ENCODE assay signal across 25 cellular contexts in the genomic region with DNA sequence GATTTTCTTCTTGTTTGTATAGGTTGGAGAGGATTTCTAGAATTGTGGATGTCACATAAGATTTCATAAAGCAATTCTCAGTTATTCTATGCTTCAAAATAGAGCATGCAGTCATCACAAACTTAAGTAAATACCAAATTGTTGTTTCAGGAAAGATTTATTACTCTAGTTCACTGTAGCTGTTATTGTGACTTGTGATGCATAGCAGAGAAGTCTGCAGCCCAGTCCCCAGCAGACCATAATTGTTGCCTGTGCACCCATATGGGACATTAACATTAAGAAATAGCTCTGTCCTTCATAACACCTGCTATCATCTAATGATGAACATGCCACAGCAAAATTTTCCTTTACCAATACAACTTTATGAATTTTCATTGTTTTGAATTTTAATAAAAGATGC.
"Had no signal": no experiment of that assay in that cellular context is flagged by ENCODE, and none has a peak within 500 bp of the region (broad histone marks: within the 10 kb centered on the region; RNA-seq: fewer than 3 reads in every experiment).

No MANE protein-coding gene starts in this region.

- H3K36me3 ChIP-seq: cardiac muscle cell, WERI-Rb-1 had no signal

- H3K4me1 Mint-ChIP-seq: activated CD4-positive, alpha-beta T cell treated with anti-CD3 and anti-CD28 coated beads, Interleukin-2, amount 10 ng/mL, durations not matched to agents 7 days and 5 days; activated CD8-positive, alpha-beta memory T cell treated with anti-CD3 and anti-CD28 coated beads, Interleukin-2, amount 10 ng/mL, durations not matched to agents 7 days and 5 days; activated naive CD4-positive, alpha-beta T cell treated with anti-CD3 and anti-CD28 coated beads, Interleukin-2, amount 50 U/mL, for 24 hours; memory B cell; stimulated activated naive B cell treated with anti-CD40 and anti-IgM and Interleukin-4, amounts not matched to agents 10 μg/mL and 1 μg/mL and 100 μg/mL, for 72 hours; T-cell had no signal

- H3K27me3 ChIP-seq: body of pancreas, cardiac muscle cell, testis had no signal

- H3K9me3 ChIP-seq: body of pancreas, mucosa of descending colon, testis had no signal

- H3K4me3 Mint-ChIP-seq: activated CD4-positive, alpha-beta T cell treated with anti-CD3 and anti-CD28 coated beads, Interleukin-2, amount 10 ng/mL, durations not matched to agents 7 days and 5 days; activated CD8-positive, alpha-beta memory T cell treated with anti-CD3 and anti-CD28 coated beads, Interleukin-2, amount 10 ng/mL, durations not matched to agents 7 days and 5 days; activated CD8-positive, alpha-beta T cell treated with anti-CD3 and anti-CD28 coated beads for 36 hours; activated naive CD4-positive, alpha-beta T cell treated with anti-CD3 and anti-CD28 coated beads, Interleukin-2, amount 50 U/mL, for 24 hours; dendritic cell treated with granulocyte-macrophage colony-stimulating factor and Interleukin-4, amounts not matched to agents 40 ng/mL and 50 ng/mL, for 4 days; memory B cell; stimulated activated naive B cell treated with anti-CD40 and anti-IgM and Interleukin-4, amounts not matched to agents 10 μg/mL and 1 μg/mL and 100 μg/mL, for 72 hours; T-cell; type B pancreatic cell had no signal

- H3K27ac ChIP-seq: body of pancreas, cardiac muscle cell, testis, WERI-Rb-1 had no signal

- ATAC-seq: activated CD8-positive, alpha-beta memory T cell treated with anti-CD3 and anti-CD28 coated beads, Interleukin-2, amount 10 ng/mL, durations not matched to agents 7 days and 5 days; activated CD8-positive, alpha-beta T cell treated with anti-CD3 and anti-CD28 coated beads for 36 hours; body of pancreas; mucosa of descending colon; sciatic nerve; stimulated activated naive B cell treated with anti-CD40 and anti-IgM and Interleukin-4, amounts not matched to agents 10 μg/mL and 1 μg/mL and 100 μg/mL, for 72 hours; T-cell had no signal

- H3K27me3 Mint-ChIP-seq: activated CD4-positive, alpha-beta T cell treated with anti-CD3 and anti-CD28 coated beads, Interleukin-2, amount 10 ng/mL, durations not matched to agents 7 days and 5 days; activated CD8-positive, alpha-beta memory T cell treated with anti-CD3 and anti-CD28 coated beads, Interleukin-2, amount 10 ng/mL, durations not matched to agents 7 days and 5 days; activated CD8-positive, alpha-beta T cell treated with anti-CD3 and anti-CD28 coated beads for 36 hours; activated naive CD4-positive, alpha-beta T cell treated with anti-CD3 and anti-CD28 coated beads, Interleukin-2, amount 50 U/mL, for 24 hours; dendritic cell treated with granulocyte-macrophage colony-stimulating factor and Interleukin-4, amounts not matched to agents 40 ng/mL and 50 ng/mL, for 4 days; memory B cell; stimulated activated naive B cell treated with anti-CD40 and anti-IgM and Interleukin-4, amounts not matched to agents 10 μg/mL and 1 μg/mL and 100 μg/mL, for 72 hours; T-cell; type B pancreatic cell had no signal

- H3K4me3 ChIP-seq: body of pancreas, cardiac muscle cell, mucosa of descending colon, testis had no signal

- H3K4me1 ChIP-seq: testis had no signal

- DNase-seq: activated CD4-positive, alpha-beta T cell treated with anti-CD3 and anti-CD28 coated beads, Interleukin-2, amount 10 ng/mL, durations not matched to agents 7 days and 5 days; activated CD4-positive, CD25-positive, alpha-beta regulatory T cell treated with anti-CD3 and anti-CD28 coated beads, Interleukin-2, amount 50 U/mL, for 72 hours; activated CD8-positive, alpha-beta memory T cell treated with anti-CD3 and anti-CD28 coated beads, Interleukin-2, amount 10 ng/mL, durations not matched to agents 7 days and 5 days; activated CD8-positive, alpha-beta T cell treated with anti-CD3 and anti-CD28 coated beads for 36 hours; activated effector memory CD4-positive, alpha-beta T cell treated with anti-CD3 and anti-CD28 coated beads, Interleukin-2, amount 50 U/mL, for 16 hours; activated T-cell treated with anti-CD3 and anti-CD28 coated beads for 4 hours; anterior cingulate cortex; body of pancreas; effector CD4-positive, alpha-beta T cell; erythroblast; foreskin melanocyte; mucosa of descending colon; nucleus accumbens; stimulated activated CD4-positive, alpha-beta T cell treated with anti-CD3 and anti-CD28 coated beads, Interleukin-2, amount 100 ng/mL, for 48 hours; stimulated activated CD8-positive, alpha-beta memory T cell treated with anti-CD3 and anti-CD28 coated beads, Interleukin-4, amount 100 ng/mL, for 48 hours; stimulated activated naive B cell treated with anti-CD40 and anti-IgM and Interleukin-4, amounts not matched to agents 10 μg/mL and 1 μg/mL and 100 μg/mL, for 72 hours; T-cell; testis; WERI-Rb-1 had no signal

- H3K36me3 Mint-ChIP-seq: activated CD8-positive, alpha-beta memory T cell treated with anti-CD3 and anti-CD28 coated beads, Interleukin-2, amount 10 ng/mL, durations not matched to agents 7 days and 5 days; activated naive CD4-positive, alpha-beta T cell treated with anti-CD3 and anti-CD28 coated beads, Interleukin-2, amount 50 U/mL, for 24 hours; memory B cell; stimulated activated naive B cell treated with anti-CD40 and anti-IgM and Interleukin-4, amounts not matched to agents 10 μg/mL and 1 μg/mL and 100 μg/mL, for 72 hours; T-cell; type B pancreatic cell had no signal

- H3K27ac Mint-ChIP-seq: activated CD4-positive, alpha-beta T cell treated with anti-CD3 and anti-CD28 coated beads, Interleukin-2, amount 10 ng/mL, durations not matched to agents 7 days and 5 days; activated CD8-positive, alpha-beta memory T cell treated with anti-CD3 and anti-CD28 coated beads, Interleukin-2, amount 10 ng/mL, durations not matched to agents 7 days and 5 days; activated CD8-positive, alpha-beta T cell treated with anti-CD3 and anti-CD28 coated beads for 36 hours; activated naive CD4-positive, alpha-beta T cell treated with anti-CD3 and anti-CD28 coated beads, Interleukin-2, amount 50 U/mL, for 24 hours; dendritic cell treated with granulocyte-macrophage colony-stimulating factor and Interleukin-4, amounts not matched to agents 40 ng/mL and 50 ng/mL, for 4 days; memory B cell; stimulated activated naive B cell treated with anti-CD40 and anti-IgM and Interleukin-4, amounts not matched to agents 10 μg/mL and 1 μg/mL and 100 μg/mL, for 72 hours; T-cell; type B pancreatic cell had no signal
